In genomic region chr19:34366670-34367423, GRCh38 we compare ENCODE assay signal across 1 cellular context.
TF ChIP-seq lines count a peak whose summit lies in the region.

No MANE protein-coding gene starts in this region.

TF ChIP-seq in GM23338, 12 proteins besides CTCF, POLR2A, EP300 and RAD21 (continued from another document):
- no peak for TF ChIP-seq ZNF462 (CRISPR knock-in tag; IDR thresholded peaks at IDR 0.05)
- TF ChIP-seq EZH2phosphoT487 (IDR thresholded peaks at IDR 0.05; ENCODE audit: unreplicated experiment) = no peak
- no peak for TF ChIP-seq POLR2AphosphoS5 (IDR thresholded peaks at IDR 0.05; ENCODE audit: low read depth)
